Comparison of ENCODE assay signal across 8 cellular contexts in the genomic region with DNA sequence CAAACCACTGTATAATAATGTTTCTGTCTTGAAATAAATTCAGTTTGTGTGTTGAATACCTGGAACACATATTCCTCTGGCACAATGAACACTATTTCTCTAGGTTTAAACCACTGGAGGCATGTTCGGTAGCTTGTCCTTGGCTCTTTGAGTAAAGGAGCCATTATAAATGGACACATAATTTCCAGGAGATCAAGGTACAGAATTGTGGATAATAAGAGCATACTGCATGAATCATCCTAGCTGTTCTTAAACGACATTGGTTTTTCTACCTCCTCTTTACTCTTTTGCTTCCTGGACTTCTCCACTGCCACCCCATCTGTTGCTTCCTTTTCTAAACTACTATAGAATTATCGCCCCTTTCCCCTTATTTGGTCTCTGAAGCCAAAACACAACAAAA. TPM values are rescaled to one million over a fixed set of nuclear protein-coding genes. Genes with fewer than 3 reads are reported as not detected.
DNase-seq lines count a peak whose midpoint lies in the region; ATAC-seq and TF ChIP-seq lines count a peak whose summit lies in the region.

No MANE protein-coding gene starts in this region.

- H3K4me2 ChIP-seq in SK-N-SH, result peak overlapping the region; percentile 89

- H3K27me3 ChIP-seq in SK-N-SH (ENCODE audit: insufficient read depth), result no peaks in the 10 kb centered on the region
- H3K27me3 ChIP-seq in SJSA1 (replicated peaks), result no peaks in the 10 kb centered on the region
- H3K27me3 ChIP-seq in stomach, result no peaks in the 10 kb centered on the region

- no peak for TF ChIP-seq EP300 in SK-N-SH (IDR thresholded peaks at IDR 0.05; ENCODE audit: borderline replicate concordance in 1 of 2, low read depth in 1 of 2, low read length in 1 of 2)
- no peak for TF ChIP-seq EP300 in stomach (IDR thresholded peaks at IDR 0.05)

- no peak overlapping the region; the same call in 1 of the 2 replicates for H2AFZ ChIP-seq in SK-N-SH (ENCODE audit: low read depth)

- TF ChIP-seq CTCF in SK-N-SH (IDR thresholded peaks at IDR 0.05) (no peak), stomach (IDR thresholded peaks at IDR 0.05) (no peak)

- POLR2A ChIA-PET in SK-N-SH (lab: Yijun Ruan, JAX), result no interaction called here

- CTCF ChIA-PET in SK-N-SH (lab: Yijun Ruan, JAX), result interaction anchor here (1.3 to 2.1 kb wide), 2 partner anchors 13 to 308 kb away, joined by 3 to 5 read pairs; no protein-coding TSS in a partner anchor

- no peak for TF ChIP-seq POLR2A in stomach (IDR thresholded peaks at IDR 0.05)

- no peak overlapping the region for H3K27ac ChIP-seq in SK-N-SH (ENCODE audit: low read depth in 2 of 2, low read length in 1 of 2)
- H3K27ac ChIP-seq in SJSA1, result no peak overlapping the region
- no peak overlapping the region for H3K27ac ChIP-seq in stomach

- no peaks in the 10 kb centered on the region; the same call in 1 of the 2 replicates for H3K9me2 ChIP-seq in SK-N-SH

- intact Hi-C loops in stomach (cut with DNase I; ENCODE audit: low total_unique reads), result no loop called here

- H4K20me1 ChIP-seq in SK-N-SH (ENCODE audit: insufficient read depth), result no peaks in the 10 kb centered on the region

- 68% methylated on average over 3 of the region's 3 CpGs for WGBS in SK-N-SH (ENCODE audit: low lambda C conversion rate)
- WGBS in stomach, 5 donors, result 62 to 66% (median 64%) methylated on average over 3 of the region's 3 CpGs

- no peaks in the 10 kb centered on the region for H3K36me3 ChIP-seq in SK-N-SH (replicated peaks in 1 of 2; ENCODE audit: control insufficient read depth in 1 of 2, insufficient read depth in 2 of 2, low read length in 1 of 2)
- peaks cover 9% of the 10 kb centered on the region; the same call in 1 of the 2 replicates for H3K36me3 ChIP-seq in SJSA1
- no peaks in the 10 kb centered on the region for H3K36me3 ChIP-seq in stomach

- peaks cover 0 to 14% of the 10 kb centered on the region in 2 experiments; a peak in 2 of 4 replicates for H3K4me1 ChIP-seq in SK-N-SH (ENCODE audit: control insufficient read depth in 1 of 2, insufficient read depth in 2 of 2, low read depth in 1 of 2, low read length in 1 of 2)
- peaks cover 9% of the 10 kb centered on the region for H3K4me1 ChIP-seq in SJSA1 (replicated peaks)
- H3K4me1 ChIP-seq in stomach, result peaks cover 7 to 25% (median 14%) of the 10 kb centered on the region in 4 donors

- no peak for ATAC-seq in SK-N-SH treated with all-trans-retinoic acid at 6 μM for 48 hours

- DNase-seq in SK-N-SH (no peak), SJSA1 (ENCODE audit: low read depth in 1 of 2, low spot score in 2 of 2) (no peak), stomach (no peak), COLO668 (lab: John Stamatoyannopoulos, UW; ENCODE audit: unreplicated experiment) (no peak), germinal center (ENCODE audit: low spot score) (no peak), putamen (ENCODE audit: low spot score) (no peak)

- peak overlapping the region; percentile 84 to 94; a peak in 3 of 4 replicates for H3K4me3 ChIP-seq in SK-N-SH (ENCODE audit: low read depth in 2 of 2, low read length in 1 of 2)
- H3K4me3 ChIP-seq in SJSA1, result peak overlapping the region; percentile 55
- peak overlapping the region; percentile 76 for H3K4me3 ChIP-seq in iPS-11a (ENCODE audit: low read depth, low read length)
- H3K4me3 ChIP-seq in stomach, result peak overlapping the region; percentile 52 to 83 (median 68)

- peak overlapping the region; percentile 69; the same call in 1 of the 2 replicates for H3K9ac ChIP-seq in SK-N-SH

- TF ChIP-seq RAD21 in SK-N-SH (IDR thresholded peaks at IDR 0.05; ENCODE audit: low read length), result no peak

- H3F3A ChIP-seq in SK-N-SH (replicated peaks; ENCODE audit: insufficient read depth), result peaks cover 5% of the 10 kb centered on the region

- H3K9me3 ChIP-seq in SK-N-SH, result no peaks in the 10 kb centered on the region
- H3K9me3 ChIP-seq in SJSA1 (replicated peaks), result no peaks in the 10 kb centered on the region
- no peaks in the 10 kb centered on the region for H3K9me3 ChIP-seq in stomach

- peaks cover 53% of the 10 kb centered on the region for H3K79me2 ChIP-seq in SK-N-SH (ENCODE audit: insufficient read depth)

TF ChIP-seq in SK-N-SH, 30 proteins besides CTCF, POLR2A, EP300 and RAD21 (continues in another document):
- TF ChIP-seq, protein P1, sequence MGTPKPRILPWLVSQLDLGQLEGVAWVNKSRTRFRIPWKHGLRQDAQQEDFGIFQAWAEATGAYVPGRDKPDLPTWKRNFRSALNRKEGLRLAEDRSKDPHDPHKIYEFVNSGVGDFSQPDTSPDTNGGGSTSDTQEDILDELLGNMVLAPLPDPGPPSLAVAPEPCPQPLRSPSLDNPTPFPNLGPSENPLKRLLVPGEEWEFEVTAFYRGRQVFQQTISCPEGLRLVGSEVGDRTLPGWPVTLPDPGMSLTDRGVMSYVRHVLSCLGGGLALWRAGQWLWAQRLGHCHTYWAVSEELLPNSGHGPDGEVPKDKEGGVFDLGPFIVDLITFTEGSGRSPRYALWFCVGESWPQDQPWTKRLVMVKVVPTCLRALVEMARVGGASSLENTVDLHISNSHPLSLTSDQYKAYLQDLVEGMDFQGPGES (IDR thresholded peaks at IDR 0.05; ENCODE audit: low read depth, low read length), result no peak
- no peak for TF ChIP-seq FOSL2 (IDR thresholded peaks at IDR 0.05; ENCODE audit: borderline replicate concordance, low read depth)
- TF ChIP-seq MEF2A (IDR thresholded peaks at IDR 0.05; ENCODE audit: borderline replicate concordance, low read depth), result no peak
- TF ChIP-seq GABPA (IDR thresholded peaks at IDR 0.05; ENCODE audit: low read depth), result no peak
- no peak for TF ChIP-seq MXI1 (IDR thresholded peaks at IDR 0.05; ENCODE audit: low read depth, low read length)
- TF ChIP-seq, protein P2, sequence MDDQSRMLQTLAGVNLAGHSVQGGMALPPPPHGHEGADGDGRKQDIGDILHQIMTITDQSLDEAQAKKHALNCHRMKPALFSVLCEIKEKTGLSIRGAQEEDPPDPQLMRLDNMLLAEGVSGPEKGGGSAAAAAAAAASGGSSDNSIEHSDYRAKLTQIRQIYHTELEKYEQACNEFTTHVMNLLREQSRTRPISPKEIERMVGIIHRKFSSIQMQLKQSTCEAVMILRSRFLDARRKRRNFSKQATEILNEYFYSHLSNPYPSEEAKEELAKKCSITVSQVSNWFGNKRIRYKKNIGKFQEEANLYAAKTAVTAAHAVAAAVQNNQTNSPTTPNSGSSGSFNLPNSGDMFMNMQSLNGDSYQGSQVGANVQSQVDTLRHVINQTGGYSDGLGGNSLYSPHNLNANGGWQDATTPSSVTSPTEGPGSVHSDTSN (IDR thresholded peaks at IDR 0.05), result no peak
- TF ChIP-seq, protein P3, sequence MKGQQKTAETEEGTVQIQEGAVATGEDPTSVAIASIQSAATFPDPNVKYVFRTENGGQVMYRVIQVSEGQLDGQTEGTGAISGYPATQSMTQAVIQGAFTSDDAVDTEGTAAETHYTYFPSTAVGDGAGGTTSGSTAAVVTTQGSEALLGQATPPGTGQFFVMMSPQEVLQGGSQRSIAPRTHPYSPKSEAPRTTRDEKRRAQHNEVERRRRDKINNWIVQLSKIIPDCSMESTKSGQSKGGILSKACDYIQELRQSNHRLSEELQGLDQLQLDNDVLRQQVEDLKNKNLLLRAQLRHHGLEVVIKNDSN (IDR thresholded peaks at IDR 0.05; ENCODE audit: borderline replicate concordance, low read depth), result no peak
- TF ChIP-seq TAF1 (IDR thresholded peaks at IDR 0.05; ENCODE audit: borderline replicate concordance, low read depth, low read length), result no peak
- no peak for TF ChIP-seq FOXJ3 (CRISPR knock-in tag; IDR thresholded peaks at IDR 0.05)

TF ChIP-seq in SK-N-SH treated with all-trans-retinoic acid at 6 μM for 48 hours, 23 proteins besides CTCF, POLR2A, EP300 and RAD21:
- TF ChIP-seq, protein P4, sequence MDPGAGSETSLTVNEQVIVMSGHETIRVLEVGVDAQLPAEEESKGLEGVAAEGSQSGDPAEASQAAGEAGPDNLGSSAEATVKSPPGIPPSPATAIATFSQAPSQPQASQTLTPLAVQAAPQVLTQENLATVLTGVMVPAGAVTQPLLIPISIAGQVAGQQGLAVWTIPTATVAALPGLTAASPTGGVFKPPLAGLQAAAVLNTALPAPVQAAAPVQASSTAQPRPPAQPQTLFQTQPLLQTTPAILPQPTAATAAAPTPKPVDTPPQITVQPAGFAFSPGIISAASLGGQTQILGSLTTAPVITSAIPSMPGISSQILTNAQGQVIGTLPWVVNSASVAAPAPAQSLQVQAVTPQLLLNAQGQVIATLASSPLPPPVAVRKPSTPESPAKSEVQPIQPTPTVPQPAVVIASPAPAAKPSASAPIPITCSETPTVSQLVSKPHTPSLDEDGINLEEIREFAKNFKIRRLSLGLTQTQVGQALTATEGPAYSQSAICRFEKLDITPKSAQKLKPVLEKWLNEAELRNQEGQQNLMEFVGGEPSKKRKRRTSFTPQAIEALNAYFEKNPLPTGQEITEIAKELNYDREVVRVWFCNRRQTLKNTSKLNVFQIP (CRISPR knock-in tag; IDR thresholded peaks at IDR 0.05; ENCODE audit: borderline replicate concordance, low read depth), result no peak
- TF ChIP-seq, protein P5, sequence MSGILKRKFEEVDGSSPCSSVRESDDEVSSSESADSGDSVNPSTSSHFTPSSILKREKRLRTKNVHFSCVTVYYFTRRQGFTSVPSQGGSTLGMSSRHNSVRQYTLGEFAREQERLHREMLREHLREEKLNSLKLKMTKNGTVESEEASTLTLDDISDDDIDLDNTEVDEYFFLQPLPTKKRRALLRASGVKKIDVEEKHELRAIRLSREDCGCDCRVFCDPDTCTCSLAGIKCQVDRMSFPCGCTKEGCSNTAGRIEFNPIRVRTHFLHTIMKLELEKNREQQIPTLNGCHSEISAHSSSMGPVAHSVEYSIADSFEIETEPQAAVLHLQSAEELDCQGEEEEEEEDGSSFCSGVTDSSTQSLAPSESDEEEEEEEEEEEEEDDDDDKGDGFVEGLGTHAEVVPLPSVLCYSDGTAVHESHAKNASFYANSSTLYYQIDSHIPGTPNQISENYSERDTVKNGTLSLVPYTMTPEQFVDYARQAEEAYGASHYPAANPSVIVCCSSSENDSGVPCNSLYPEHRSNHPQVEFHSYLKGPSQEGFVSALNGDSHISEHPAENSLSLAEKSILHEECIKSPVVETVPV (CRISPR knock-in tag; IDR thresholded peaks at IDR 0.05), result no peak
- no peak for TF ChIP-seq TCF4 (CRISPR knock-in tag; IDR thresholded peaks at IDR 0.05; ENCODE audit: borderline replicate concordance)
- TF ChIP-seq ZFP30 (CRISPR knock-in tag; IDR thresholded peaks at IDR 0.05), result no peak
- no peak for TF ChIP-seq GLIS3 (CRISPR knock-in tag; IDR thresholded peaks at IDR 0.05)
- no peak for TF ChIP-seq TOX (CRISPR knock-in tag; IDR thresholded peaks at IDR 0.05; ENCODE audit: borderline replicate concordance)
- no peak for TF ChIP-seq ZC3H10 (CRISPR knock-in tag; IDR thresholded peaks at IDR 0.05)
- TF ChIP-seq ZNF565 (CRISPR knock-in tag; conservative IDR thresholded peaks at IDR 0.05; ENCODE audit: low read depth), result no peak
- no peak for TF ChIP-seq RARB (CRISPR knock-in tag; IDR thresholded peaks at IDR 0.05)

RNA-seq across cellular contexts. Expression of a gene that starts 1.2 kb away (rescaled TPM):
- polyA plus RNA-seq in SK-N-SH (2012; rRNA removed), result 8.8 and 10.9 TPM in 2 replicates
- 13.0 and 17.9 TPM in 2 replicates for polyA plus RNA-seq in SK-N-SH (2012; cell fraction: cytosol; rRNA removed)
- 3.6 TPM in 2 replicates for polyA plus RNA-seq in SK-N-SH (2012; cell fraction: nucleus; rRNA removed)
- total RNA-seq in SJSA1 (2014; rRNA removed; shearing (Covaris generic)), result 50.5 and 114 TPM in 2 replicates
- 1 to 10 TPM in 2 of 5 donors, not detected in 3; 3.0 to 7.0 TPM for total RNA-seq in stomach
- polyA plus RNA-seq in stomach, result 10 to 100 TPM in 2 of 3 donors, 1 to 10 TPM in 1; 5.8 to 46.6 (median 13.9) TPM
